28 cellular contexts compared by ENCODE assay signal in the genomic region with DNA sequence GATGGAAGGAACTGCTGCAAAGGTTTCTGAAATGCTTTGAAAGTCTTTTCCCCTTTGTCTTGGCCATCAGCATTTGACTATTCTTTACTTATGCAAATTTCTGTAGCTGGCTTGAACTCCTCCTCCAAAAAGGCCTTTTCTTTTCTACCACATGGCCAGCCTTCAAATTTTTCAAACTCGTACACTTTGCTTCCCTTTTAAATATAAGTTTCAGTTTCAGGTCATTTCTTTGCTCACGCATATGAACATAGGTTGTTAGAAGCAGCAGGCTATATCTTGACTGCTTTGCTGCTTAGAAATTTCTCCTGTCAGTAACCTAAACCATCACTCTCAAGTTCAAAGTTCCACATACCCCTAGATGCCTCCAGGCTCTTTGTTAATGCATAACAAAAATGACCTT.
DNase-seq lines count a peak whose midpoint lies in the region; ATAC-seq and TF ChIP-seq lines count a peak whose summit lies in the region.
"Had no signal": no experiment of that assay in that cellular context is flagged by ENCODE, and none has a peak within 500 bp of the region (broad histone marks: within the 10 kb centered on the region; RNA-seq: fewer than 3 reads in every experiment).

No MANE protein-coding gene starts in this region.

- no peak for ATAC-seq in T-helper 17 cell
- ATAC-seq: activated CD8-positive, alpha-beta T cell treated with anti-CD3 and anti-CD28 coated beads, Interleukin-2, amount 10 ng/mL, durations not matched to agents 7 days and 5 days; esophagus mucosa; heart left ventricle; K562; psoas muscle had no signal

- H3K4me1 ChIP-seq in Peyer's patch: no peaks in the 10 kb centered on the region
- H3K4me1 ChIP-seq: psoas muscle, testis had no signal

- H3K27ac ChIP-seq in Peyer's patch: no peak overlapping the region
- H3K27ac ChIP-seq: psoas muscle, RWPE1, sigmoid colon, SK-N-MC, testis had no signal

- peak overlapping the region; percentile 5 for H3K27ac Mint-ChIP-seq in T-helper 17 cell
- H3K27ac Mint-ChIP-seq: activated CD8-positive, alpha-beta T cell treated with anti-CD3 and anti-CD28 coated beads, Interleukin-2, amount 10 ng/mL, durations not matched to agents 7 days and 5 days; endodermal cell had no signal

- no peaks in the 10 kb centered on the region for H3K36me3 ChIP-seq in Peyer's patch
- H3K36me3 ChIP-seq: sigmoid colon had no signal

- H3K36me3 Mint-ChIP-seq in T-helper 17 cell (ENCODE audit: low read depth): peaks cover 15% of the 10 kb centered on the region

- H3K4me3 ChIP-seq in Peyer's patch: no peak overlapping the region
- H3K4me3 ChIP-seq: heart left ventricle, K562, psoas muscle, sigmoid colon, SK-N-MC, testis had no signal

- H3K4me1 Mint-ChIP-seq in T-helper 17 cell: peaks cover 15% of the 10 kb centered on the region

- TF ChIP-seq CTCF in Peyer's patch (IDR thresholded peaks at IDR 0.05): no peak

- no peaks in the 10 kb centered on the region for H3K27me3 Mint-ChIP-seq in T-helper 17 cell

- DNase-seq in SIG-M5 treated with dmso at 0.1 percent for 504 hours (lab: John Stamatoyannopoulos, UW; ENCODE audit: unreplicated experiment) (peak; percentile 30), SIG-M5 (lab: John Stamatoyannopoulos, UW) (no peak), Kasumi-1 (lab: John Stamatoyannopoulos, UW) (peak; percentile 4 to 7), T-helper 17 cell (no peak), NCI-H1930 (lab: John Stamatoyannopoulos, UW) (no peak), NCI-H345 (lab: John Stamatoyannopoulos, UW) (no peak), Peyer's patch (no peak)
- DNase-seq in activated naive CD4-positive, alpha-beta T cell treated with anti-CD3 and anti-CD28 coated beads, Interleukin-2, amount 50 U/mL, for 16 hours: no peak
- DNase-seq: activated CD8-positive, alpha-beta T cell treated with anti-CD3 and anti-CD28 coated beads, Interleukin-2, amount 10 ng/mL, durations not matched to agents 7 days and 5 days; activated T-cell treated with anti-CD3 and anti-CD28 coated beads for 4 hours; cortex of kidney; DMS153; endodermal cell; foreskin fibroblast; heart left ventricle; NCI-H1048; NCI-H1694 treated with DMSO at 0.1 percent for 48 hours; NCI-H2171 treated with DMSO at 0.1 percent for 48 hours; NCI-H524; psoas muscle; sigmoid colon; stimulated activated CD4-positive, alpha-beta T cell treated with anti-CD3 and anti-CD28 coated beads, Interleukin-15, amount 100 ng/mL, for 24 hours; stimulated activated naive CD4-positive, alpha-beta T cell; testis had no signal

- H3K9me3 ChIP-seq in T-helper 17 cell (ENCODE audit: control insufficient read depth, low read length, poor library complexity, severe bottlenecking): peaks cover 2% of the 10 kb centered on the region
- H3K9me3 ChIP-seq in Peyer's patch: peaks cover 0 to 3% (median 0%) of the 10 kb centered on the region in 4 donors

- TF ChIP-seq POLR2A in Peyer's patch (IDR thresholded peaks at IDR 0.05): no peak

- H3K4me3 Mint-ChIP-seq in T-helper 17 cell: no peak overlapping the region
- H3K4me3 Mint-ChIP-seq: activated CD8-positive, alpha-beta T cell treated with anti-CD3 and anti-CD28 coated beads, Interleukin-2, amount 10 ng/mL, durations not matched to agents 7 days and 5 days; endodermal cell had no signal

- H3K27me3 ChIP-seq in Peyer's patch: no peaks in the 10 kb centered on the region
- H3K27me3 ChIP-seq: heart left ventricle, sigmoid colon, testis had no signal

Comparison
In these comparisons a context has a peak if more than half of its experiments do, and no peak if none do; other contexts are left out.
1. DNase-seq: peak in SIG-M5 treated with dmso at 0.1 percent for 504 hours (single experiment) and Kasumi-1 (2 of 2); none in SIG-M5 (single experiment), T-helper 17 cell (0 of 3), activated naive CD4-positive, alpha-beta T cell treated with anti-CD3 and anti-CD28 coated beads, Interleukin-2, amount 50 U/mL, for 16 hours (single experiment), NCI-H1930 (0 of 2), NCI-H345 (single experiment) and Peyer's patch (0 of 3).